In the genomic region with DNA sequence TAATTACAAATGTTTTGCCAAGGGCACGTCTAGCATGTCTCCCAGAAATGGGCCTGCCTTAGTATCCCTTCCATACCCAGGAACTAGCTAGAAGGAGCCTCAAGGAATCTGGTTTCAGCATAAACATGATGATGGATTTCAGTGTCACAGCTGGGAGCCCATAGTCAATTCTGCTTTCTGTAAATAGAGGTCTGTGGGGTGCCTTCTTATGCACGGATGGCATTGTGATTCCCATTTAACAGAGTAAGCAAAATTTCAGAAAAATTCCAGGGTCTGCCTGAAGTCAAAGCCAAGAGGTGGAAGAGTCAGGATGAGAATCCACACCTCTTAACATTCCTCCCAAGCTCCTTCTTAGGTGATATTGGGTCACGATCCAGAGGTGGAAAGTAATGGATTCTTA, we compare ENCODE assay signal across 1 cellular context.
TF ChIP-seq lines count a peak whose summit lies in the region.

No MANE protein-coding gene starts in this region.

TF ChIP-seq in H1, 55 proteins besides CTCF, POLR2A, EP300 and RAD21:
- no peak for TF ChIP-seq CBX5 (IDR thresholded peaks at IDR 0.05; ENCODE audit: low read depth, low read length)
- TF ChIP-seq RBBP5 (IDR thresholded peaks at IDR 0.05; ENCODE audit: borderline replicate concordance, low read depth, low read length), result no peak
- peak; percentile 15; the same call in 1 of the 2 replicates for TF ChIP-seq JUND (IDR thresholded peaks at IDR 0.05; ENCODE audit: low read length)
- 0 out of 2 replicates have a peak, but pooled peaks have one; percentile 25 for TF ChIP-seq TCF12 (IDR thresholded peaks at IDR 0.05; ENCODE audit: low read depth, low read length)
- TF ChIP-seq TEAD4 (IDR thresholded peaks at IDR 0.05; ENCODE audit: low read depth, low read length), result peak; percentile 38; the same call in 1 of the 2 replicates
- no peak for TF ChIP-seq KDM4A (IDR thresholded peaks at IDR 0.05; ENCODE audit: low read depth, low read length, severe bottlenecking)
- TF ChIP-seq NANOG (IDR thresholded peaks at IDR 0.05; ENCODE audit: insufficient read depth, low read depth, low read length, poor library complexity, severe bottlenecking), result peak; percentile 75
- TF ChIP-seq BACH1 (IDR thresholded peaks at IDR 0.05; ENCODE audit: low read length), result no peak
- TF ChIP-seq MAFK (IDR thresholded peaks at IDR 0.05; ENCODE audit: low read depth, low read length), result peak; percentile 38; the same call in 1 of the 2 replicates
- no peak for TF ChIP-seq YY1 (IDR thresholded peaks at IDR 0.05; ENCODE audit: low read depth, low read length)
- TF ChIP-seq ZNF274 (IDR thresholded peaks at IDR 0.05; ENCODE audit: borderline replicate concordance, extremely low read depth, low read length), result no peak
- peak in 1 of 2 experiments; percentile 71; a peak in 1 of 4 replicates for TF ChIP-seq HDAC2 (IDR thresholded peaks at IDR 0.05; ENCODE audit: borderline replicate concordance in 1 of 2, low read depth in 2 of 2, low read length in 2 of 2)
TF ChIP-seq in H1: peak in this region for 6.
